18 cellular contexts compared by ENCODE assay signal in genomic region chr5:76674330-76675066, GRCh38. TPM values are rescaled to one million over a fixed set of nuclear protein-coding genes. Genes with fewer than 3 reads are reported as not detected.
"Had no signal": no experiment of that assay in that cellular context is flagged by ENCODE, and none has a peak within 500 bp of the region (broad histone marks: within the 10 kb centered on the region; RNA-seq: fewer than 3 reads in every experiment).

No MANE protein-coding gene starts in this region.

- H3K4me2 ChIP-seq: smooth muscle cell had no signal

- H3K4me3 ChIP-seq: ascending aorta, gastrocnemius medialis, mucosa of descending colon, smooth muscle cell, tibial artery, vagina had no signal

- H3K27me3 ChIP-seq: ascending aorta, gastrocnemius medialis, neutrophil, tibial artery, vagina had no signal

- FAIRE-seq: colon, TTC549 had no signal

- DNase-seq: activated CD4-positive, alpha-beta memory T cell treated with anti-CD3 and anti-CD28 coated beads, Interleukin-2, amount 10 ng/mL, durations not matched to agents 7 days and 5 days; activated CD4-positive, alpha-beta T cell treated with anti-CD3 and anti-CD28 coated beads for 1 hour; activated gamma-delta T cell; activated naive CD8-positive, alpha-beta T cell treated with anti-CD3 and anti-CD28 coated beads, Interleukin-2, amount 10 ng/mL, durations not matched to agents 7 days and 5 days; activated T-cell treated with anti-CD3 and anti-CD28 coated beads, Interleukin-2, amount 50 U/mL, for 48 hours; effector CD4-positive, alpha-beta T cell; gastrocnemius medialis; mammary epithelial cell; mucosa of descending colon; naive thymus-derived CD8-positive, alpha-beta T cell; T-helper 17 cell; tibial artery had no signal

- H3K27ac Mint-ChIP-seq: activated CD4-positive, alpha-beta memory T cell treated with anti-CD3 and anti-CD28 coated beads, Interleukin-2, amount 10 ng/mL, durations not matched to agents 7 days and 5 days; activated naive CD8-positive, alpha-beta T cell treated with anti-CD3 and anti-CD28 coated beads, Interleukin-2, amount 10 ng/mL, durations not matched to agents 7 days and 5 days; naive thymus-derived CD8-positive, alpha-beta T cell; T-helper 17 cell had no signal

- ATAC-seq: gastrocnemius medialis; mucosa of descending colon; naive thymus-derived CD8-positive, alpha-beta T cell; T-helper 17 cell had no signal

- H3K4me3 Mint-ChIP-seq: activated CD4-positive, alpha-beta memory T cell treated with anti-CD3 and anti-CD28 coated beads, Interleukin-2, amount 10 ng/mL, durations not matched to agents 7 days and 5 days; activated naive CD8-positive, alpha-beta T cell treated with anti-CD3 and anti-CD28 coated beads, Interleukin-2, amount 10 ng/mL, durations not matched to agents 7 days and 5 days; naive thymus-derived CD8-positive, alpha-beta T cell; T-helper 17 cell had no signal

- H3K36me3 ChIP-seq: ascending aorta, gastrocnemius medialis, tibial artery, vagina had no signal

- H3K27ac ChIP-seq: ascending aorta, gastrocnemius medialis, neutrophil, tibial artery, vagina had no signal

- H3K4me1 ChIP-seq: ascending aorta, gastrocnemius medialis, tibial artery, vagina had no signal

- H3K9me3 Mint-ChIP-seq: activated CD4-positive, alpha-beta memory T cell treated with anti-CD3 and anti-CD28 coated beads, Interleukin-2, amount 10 ng/mL, durations not matched to agents 7 days and 5 days; activated naive CD8-positive, alpha-beta T cell treated with anti-CD3 and anti-CD28 coated beads, Interleukin-2, amount 10 ng/mL, durations not matched to agents 7 days and 5 days; naive thymus-derived CD8-positive, alpha-beta T cell had no signal

- H3K4me1 Mint-ChIP-seq: activated CD4-positive, alpha-beta memory T cell treated with anti-CD3 and anti-CD28 coated beads, Interleukin-2, amount 10 ng/mL, durations not matched to agents 7 days and 5 days; activated naive CD8-positive, alpha-beta T cell treated with anti-CD3 and anti-CD28 coated beads, Interleukin-2, amount 10 ng/mL, durations not matched to agents 7 days and 5 days had no signal

- H3K9me3 ChIP-seq: ascending aorta, gastrocnemius medialis, mucosa of descending colon, neutrophil, tibial artery, vagina had no signal

- H3K27me3 Mint-ChIP-seq: activated CD4-positive, alpha-beta memory T cell treated with anti-CD3 and anti-CD28 coated beads, Interleukin-2, amount 10 ng/mL, durations not matched to agents 7 days and 5 days; activated naive CD8-positive, alpha-beta T cell treated with anti-CD3 and anti-CD28 coated beads, Interleukin-2, amount 10 ng/mL, durations not matched to agents 7 days and 5 days; naive thymus-derived CD8-positive, alpha-beta T cell; T-helper 17 cell had no signal

RNA-seq across cellular contexts. Expression of gene F2RL2, which starts 51.3 kb away (rescaled TPM):
- total RNA-seq: activated CD4-positive, alpha-beta memory T cell treated with anti-CD3 and anti-CD28 coated beads, Interleukin-2, amount 10 ng/mL, durations not matched to agents 7 days and 5 days; activated naive CD8-positive, alpha-beta T cell treated with anti-CD3 and anti-CD28 coated beads, Interleukin-2, amount 10 ng/mL, durations not matched to agents 7 days and 5 days; ascending aorta; gastrocnemius medialis; naive thymus-derived CD8-positive, alpha-beta T cell; T-helper 17 cell; vagina had no signal
- polyA plus RNA-seq: smooth muscle cell had no signal
